ENCODE assay signal across 17 cellular contexts in the genomic region with DNA sequence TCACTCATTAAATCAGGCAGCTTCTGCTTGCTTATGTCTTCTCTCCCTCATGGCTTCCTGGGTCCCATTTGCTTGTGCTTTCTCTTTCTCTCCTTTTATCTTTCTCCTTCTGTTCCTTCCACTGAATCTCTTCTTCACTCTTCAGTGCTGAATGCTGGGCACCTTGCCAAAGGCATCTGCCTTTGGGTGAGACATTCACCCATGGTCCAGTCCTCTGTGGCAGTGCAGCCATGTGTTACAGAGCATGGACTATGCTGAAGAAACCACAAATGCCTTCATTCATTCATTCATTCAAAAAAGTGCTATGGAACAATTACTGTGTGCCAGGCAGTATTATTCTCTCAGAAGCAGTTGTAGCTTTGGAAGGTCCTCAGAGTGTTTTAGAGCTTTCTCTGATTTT.
"Had no signal": no experiment of that assay in that cellular context is flagged by ENCODE, and none has a peak within 500 bp of the region (broad histone marks: within the 10 kb centered on the region; RNA-seq: fewer than 3 reads in every experiment).

No MANE protein-coding gene starts in this region.

- H3K4me1 ChIP-seq: ascending aorta had no signal

- H3K4me2 ChIP-seq: hepatocyte had no signal

- DNase-seq: activated CD4-positive, alpha-beta T cell treated with anti-CD3 and anti-CD28 coated beads for 1 hour; activated CD4-positive, alpha-beta T cell treated with anti-CD3 and anti-CD28 coated beads, Interleukin-2, amount 50 U/mL, for 48 hours; activated naive CD4-positive, alpha-beta T cell treated with anti-CD3 and anti-CD28 coated beads for 36 hours; islet precursor cell; mammary epithelial cell; mucosa of descending colon; naive thymus-derived CD4-positive, alpha-beta T cell; stimulated activated CD4-positive, alpha-beta T cell treated with anti-CD3 and anti-CD28 coated beads, Interleukin-4, amount 100 ng/mL, for 24 hours; stimulated activated naive CD4-positive, alpha-beta T cell; T1000; transverse colon had no signal

- H3K79me2 ChIP-seq: hepatocyte had no signal

- H3K36me3 ChIP-seq: ascending aorta, transverse colon had no signal

- ATAC-seq: activated T-helper 17 cell treated with anti-CD3 and anti-CD28 coated beads, Interleukin-2, amount 50 U/mL, for 72 hours; left lobe of liver; mucosa of descending colon; naive thymus-derived CD4-positive, alpha-beta T cell had no signal

- H3K9me3 ChIP-seq: ascending aorta, mucosa of descending colon, transverse colon had no signal

- H3K27me3 ChIP-seq: ascending aorta, hepatocyte, transverse colon had no signal

- H3K27ac ChIP-seq: ascending aorta, hepatocyte, transverse colon, VCaP had no signal

- H3K4me3 ChIP-seq: ascending aorta, hepatocyte, mucosa of descending colon, skin epidermis, transverse colon had no signal

- H2AFZ ChIP-seq: hepatocyte had no signal
